Comparison of ENCODE assay signal across 8 cellular contexts in genomic region chr16:21263640-21264211, GRCh38. TPM values are rescaled to one million over a fixed set of nuclear protein-coding genes. Genes with fewer than 3 reads are reported as not detected.
DNase-seq lines count a peak whose midpoint lies in the region; ATAC-seq and TF ChIP-seq lines count a peak whose summit lies in the region.

No MANE protein-coding gene starts in this region.

- DNase-seq in AG10803 (ENCODE audit: low read depth): peak; percentile 55
- peak; percentile 58 to 76 for DNase-seq in erythroblast (lab: John Stamatoyannopoulos, UW)
- no peak for DNase-seq in amygdala (lab: John Stamatoyannopoulos, UW)
- no peak for DNase-seq in cerebellum (ENCODE audit: low spot score)
- no peak for DNase-seq in SIG-M5 treated with dmso at 0.1 percent for 504 hours (lab: John Stamatoyannopoulos, UW; ENCODE audit: unreplicated experiment)

- ATAC-seq in GM19324 (IDR thresholded peaks at IDR 0.05; ENCODE audit: low FRiP score, unreplicated experiment): peak; percentile 73
- ATAC-seq in HG03457 (IDR thresholded peaks at IDR 0.05; ENCODE audit: unreplicated experiment): peak; percentile 72
- ATAC-seq in HG02870 (IDR thresholded peaks at IDR 0.05; ENCODE audit: unreplicated experiment): no peak

- no peak overlapping the region for H3K4me3 ChIP-seq in AG10803 (ENCODE audit: low read length)

- no peak for TF ChIP-seq POLR2A in erythroblast (IDR thresholded peaks at IDR 0.05; ENCODE audit: low read length)

- no peak for TF ChIP-seq CTCF in AG10803 (conservative IDR thresholded peaks at IDR 0.05; ENCODE audit: low read length)

RNA-seq across cellular contexts. Expression of gene CRYM, which starts 14.4 kb away (rescaled TPM):
- total RNA-seq in cerebellum: 5.9 TPM

RNA-seq across cellular contexts. Expression of gene ANKS4B, which starts 30.2 kb away (rescaled TPM):
- total RNA-seq in cerebellum: 0.36 TPM

RNA-seq across cellular contexts. Expression of gene ZP2, which starts 52.4 kb away (rescaled TPM):
- 0.64 TPM for total RNA-seq in cerebellum

Comparison
In these comparisons a context has a peak if more than half of its experiments do, and no peak if none do; other contexts are left out.
1. DNase-seq: peak in AG10803 (single experiment) and erythroblast (2 of 2); none in amygdala (0 of 56), cerebellum (single experiment) and SIG-M5 treated with dmso at 0.1 percent for 504 hours (single experiment).